Comparison of ENCODE assay signal across 23 cellular contexts in the genomic region with DNA sequence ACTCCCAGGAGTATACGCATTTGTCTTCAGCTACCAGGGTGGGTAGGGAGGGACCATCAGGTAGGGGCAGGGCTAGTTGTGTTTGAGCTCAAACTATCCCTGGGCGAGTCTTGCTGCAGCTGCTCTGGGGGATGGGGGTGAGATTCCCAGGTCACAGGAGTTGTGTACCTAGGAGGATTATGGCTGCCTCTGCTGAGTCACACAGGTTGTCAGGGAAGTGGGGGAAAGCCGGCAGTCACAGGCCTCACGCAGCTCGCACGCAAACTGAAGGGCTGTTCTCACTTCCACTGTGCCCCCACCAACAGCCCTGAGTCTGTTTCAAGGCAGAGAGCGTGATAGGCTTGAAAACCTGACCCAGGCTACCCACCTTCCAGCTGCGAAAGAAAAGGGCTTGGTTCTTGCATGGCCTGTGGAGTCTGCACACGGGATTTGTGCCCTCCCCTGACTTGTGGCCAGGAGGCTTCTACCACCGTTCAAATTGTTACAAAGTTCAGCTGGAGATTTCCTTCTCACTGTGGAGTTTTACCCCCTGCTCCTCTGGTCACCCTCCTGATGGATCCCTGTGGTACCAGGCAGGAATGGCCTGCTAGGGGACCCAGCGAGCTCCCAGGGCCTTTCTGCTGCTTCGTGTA.
DNase-seq lines count a peak whose midpoint lies in the region; ATAC-seq lines count a peak whose summit lies in the region.
"Had no signal": no experiment of that assay in that cellular context is flagged by ENCODE, and none has a peak within 500 bp of the region (broad histone marks: within the 10 kb centered on the region; RNA-seq: fewer than 3 reads in every experiment).

No MANE protein-coding gene starts in this region.

- H2BK120ac ChIP-seq in trophoblast cell (ENCODE audit: insufficient read depth, low read length, poor library complexity), result peak overlapping the region; percentile 11

- WGBS in trophoblast cell (ENCODE audit: extremely low coverage, insufficient coverage, insufficient read length), result no CpG with 5 or more reads among the region's 12 CpGs

- peak overlapping the region; percentile 43 for H4K8ac ChIP-seq in trophoblast cell (ENCODE audit: low read depth, low read length)

- peak overlapping the region; percentile 36 for H4K12ac ChIP-seq in trophoblast cell (ENCODE audit: low read depth, low read length)

- no peak overlapping the region for H3K18ac ChIP-seq in trophoblast cell (ENCODE audit: low read length)

- no peak overlapping the region for H3K4me3 ChIP-seq in trophoblast cell (ENCODE audit: low read depth, low read length)
- H3K4me3 ChIP-seq: ascending aorta, right atrium auricular region had no signal

- H2AFZ ChIP-seq in trophoblast cell (ENCODE audit: insufficient read depth, low read length, poor library complexity), result no peak overlapping the region

- DNase-seq in DMS53 (lab: John Stamatoyannopoulos, UW) (peak; percentile 95), NCI-H69 (lab: John Stamatoyannopoulos, UW) (peak; percentile 9), iPS-NIHi7 (ENCODE audit: extremely low spot score) (peak; percentile 10), trophoblast cell (no peak), KBM-7 (no peak), DMS 273 (lab: John Stamatoyannopoulos, UW; ENCODE audit: unreplicated experiment) (no peak)
- no peak for DNase-seq in activated CD4-positive, alpha-beta T cell treated with anti-CD3 and anti-CD28 coated beads for 4 hours
- DNase-seq: activated effector memory CD4-positive, alpha-beta T cell treated with Interleukin-2 at 50 U/mL for 16 hours; activated naive CD8-positive, alpha-beta T cell treated with anti-CD3 and anti-CD28 coated beads, Interleukin-2, amount 10 ng/mL, durations not matched to agents 7 days and 5 days; C1 segment of cervical spinal cord; H7; left ventricle myocardium superior; MV-4-11; natural killer cell; NCI-H1436 treated with DMSO at 0.1 percent for 48 hours; NCI-H2107; SK-N-SH; stimulated activated CD4-positive, alpha-beta T cell treated with anti-CD3 and anti-CD28 coated beads, Interleukin-12 subunit alpha, Interleukin-12 subunit beta, amount 100 ng/mL, for 4 hours; stimulated activated CD4-positive, alpha-beta T cell treated with anti-CD3 and anti-CD28 coated beads, Interleukin-4, amount 100 ng/mL, for 1 hour; T-helper 17 cell had no signal

- ATAC-seq in HG03097 (IDR thresholded peaks at IDR 0.05; ENCODE audit: low FRiP score, unreplicated experiment), result no peak
- ATAC-seq: left ventricle myocardium superior, natural killer cell, T-helper 17 cell had no signal

- H3K23ac ChIP-seq in trophoblast cell (ENCODE audit: low read length), result no peak overlapping the region

- H2BK5ac ChIP-seq in trophoblast cell (ENCODE audit: low read depth, low read length, poor library complexity), result no peak overlapping the region

- no peak overlapping the region for H3K14ac ChIP-seq in trophoblast cell (ENCODE audit: low read length)

- H3K4ac ChIP-seq in trophoblast cell (ENCODE audit: low read depth, low read length), result no peak overlapping the region

- H3K27ac ChIP-seq in trophoblast cell (ENCODE audit: low read depth, low read length), result no peak overlapping the region
- H3K27ac ChIP-seq: ascending aorta, right atrium auricular region had no signal

- no peak overlapping the region for H3K9ac ChIP-seq in trophoblast cell (ENCODE audit: low read length)
- H3K9ac ChIP-seq: SK-N-SH had no signal

- peaks cover 5 to 9% of the 10 kb centered on the region in 2 experiments for H3K4me1 ChIP-seq in trophoblast cell (ENCODE audit: control insufficient read depth in 1 of 2, insufficient read depth in 2 of 2, low read length in 2 of 2)
- H3K4me1 ChIP-seq: ascending aorta, right atrium auricular region had no signal

- peak overlapping the region; percentile 43 for H4K91ac ChIP-seq in trophoblast cell (ENCODE audit: low read depth, low read length)

- in situ Hi-C loops in KBM-7 (cut with MboI; ENCODE audit: low pct_unique_long_range_greater_than_20kb, low sequenced_read_pairs), result no loop called here

- H3K36me3 ChIP-seq in trophoblast cell (ENCODE audit: control insufficient read depth in 1 of 2, insufficient read depth in 2 of 2, low read length in 2 of 2), result no peaks in the 10 kb centered on the region
- H3K36me3 ChIP-seq: right atrium auricular region had no signal

- no peak overlapping the region for H3K4me2 ChIP-seq in trophoblast cell (ENCODE audit: low read length)
- H3K4me2 ChIP-seq: SK-N-SH had no signal

- H2AK5ac ChIP-seq in trophoblast cell (ENCODE audit: low read length), result no peak overlapping the region

- no peak overlapping the region for H2BK12ac ChIP-seq in trophoblast cell (ENCODE audit: low read length)

- H3K27me3 ChIP-seq in trophoblast cell (ENCODE audit: insufficient read depth, low read length), result no peaks in the 10 kb centered on the region
- H3K27me3 ChIP-seq: ascending aorta, right atrium auricular region had no signal

- H3K79me2 ChIP-seq in trophoblast cell (ENCODE audit: control insufficient read depth, insufficient read depth, low read length, poor library complexity), result no peaks in the 10 kb centered on the region

- H3K9me3 ChIP-seq in trophoblast cell (ENCODE audit: insufficient read depth, low read depth, low read length), result peaks cover 3% of the 10 kb centered on the region
- H3K9me3 ChIP-seq: ascending aorta, SK-N-SH had no signal

- H3K79me1 ChIP-seq in trophoblast cell (ENCODE audit: low read length), result peaks cover 5% of the 10 kb centered on the region

Comparison
In these comparisons a context has a peak if more than half of its experiments do, and no peak if none do; other contexts are left out.
1. DNase-seq: peak in DMS53 (single experiment), NCI-H69 (single experiment) and iPS-NIHi7 (single experiment); none in trophoblast cell (0 of 2), KBM-7 (single experiment), DMS 273 (single experiment) and activated CD4-positive, alpha-beta T cell treated with anti-CD3 and anti-CD28 coated beads for 4 hours (0 of 2).